In genomic region chr14:92656306-92656705, GRCh38 we compare ENCODE assay signal across 13 cellular contexts.
DNase-seq lines count a peak whose midpoint lies in the region; ATAC-seq, FAIRE-seq and TF ChIP-seq lines count a peak whose summit lies in the region.
"Had no signal": no experiment of that assay in that cellular context is flagged by ENCODE, and none has a peak within 500 bp of the region (broad histone marks: within the 10 kb centered on the region; RNA-seq: fewer than 3 reads in every experiment).

No MANE protein-coding gene starts in this region.

- intact Hi-C loops in activated T-helper 1 cell treated with anti-CD3 and anti-CD28 coated beads, Interleukin-12 subunit alpha, Interleukin-12 subunit beta, Interleukin-2, Interleukin-4 antibody, amounts not matched to agents 30 ng/mL and 10 ng/mL and 1 ng/mL, durations not matched to agents 14 hours and 24 hours and 36 hours (cut with micrococcal nuclease) = no loop called here
- intact Hi-C loops in kidney (cut with DNase I) = no loop called here

- H3K4me3 ChIP-seq in kidney (ENCODE audit: low read length in 2 of 2) (no peak overlapping the region), tibial nerve (peak overlapping the region in 2 of 4 donors; percentile 3 to 46)
- H3K4me3 ChIP-seq: BLaER1 had no signal

- TF ChIP-seq POLR2A in tibial nerve (IDR thresholded peaks at IDR 0.05) = no peak

- H3K4me1 ChIP-seq in kidney (ENCODE audit: control insufficient read depth in 1 of 2, insufficient read depth in 1 of 2, low read depth in 1 of 2, low read length in 2 of 2) = peaks cover 0 to 6% of the 10 kb centered on the region in 2 donors
- H3K4me1 ChIP-seq in tibial nerve = peaks cover 0 to 13% (median 6%) of the 10 kb centered on the region in 4 donors

- FAIRE-seq in kidney (lab: Jason Lieb, UNC) (no peak), D721Med (lab: Jason Lieb, UNC) (no peak)

- H3K9me3 ChIP-seq in kidney (ENCODE audit: control insufficient read depth in 1 of 2, low read length in 2 of 2) = no peaks in the 10 kb centered on the region
- H3K9me3 ChIP-seq in tibial nerve = no peaks in the 10 kb centered on the region
- H3K9me3 ChIP-seq: BLaER1 had no signal

- H3K27me3 ChIP-seq in tibial nerve = no peaks in the 10 kb centered on the region

- ATAC-seq in HG03108 (IDR thresholded peaks at IDR 0.05; ENCODE audit: unreplicated experiment) = no peak
- ATAC-seq in HG02840 (IDR thresholded peaks at IDR 0.05; ENCODE audit: low FRiP score, unreplicated experiment) = no peak

- peak overlapping the region; percentile 54 for H3K27ac Mint-ChIP-seq in activated naive CD4-positive, alpha-beta T cell treated with anti-CD3 and anti-CD28 coated beads, Interleukin-2, amount 10 ng/mL, durations not matched to agents 7 days and 5 days
- peak overlapping the region; percentile 31 for H3K27ac Mint-ChIP-seq in activated T-helper 1 cell treated with anti-CD3 and anti-CD28 coated beads, Interleukin-12 subunit alpha, Interleukin-12 subunit beta, Interleukin-2, Interleukin-4 antibody, amounts not matched to agents 30 ng/mL and 10 ng/mL and 1 ng/mL, durations not matched to agents 14 hours and 24 hours and 36 hours

- TF ChIP-seq CTCF in kidney (IDR thresholded peaks at IDR 0.05; ENCODE audit: borderline replicate concordance, extremely low read depth, insufficient read depth) (peak; percentile 2), tibial nerve (IDR thresholded peaks at IDR 0.05) (peak in 1 of 5 experiments; percentile 13), D721Med (IDR thresholded peaks at IDR 0.05; ENCODE audit: insufficient read depth, missing control alignments) (no peak)

- no peaks in the 10 kb centered on the region for H3K36me3 ChIP-seq in kidney (ENCODE audit: control insufficient read depth in 1 of 2, insufficient read depth in 2 of 2, low read length in 2 of 2)
- H3K36me3 ChIP-seq in tibial nerve = peaks cover 0 to 20% (median 0%) of the 10 kb centered on the region in 3 donors

- H3K27me3 Mint-ChIP-seq in activated naive CD4-positive, alpha-beta T cell treated with anti-CD3 and anti-CD28 coated beads, Interleukin-2, amount 10 ng/mL, durations not matched to agents 7 days and 5 days = no peaks in the 10 kb centered on the region
- H3K27me3 Mint-ChIP-seq in activated T-helper 1 cell treated with anti-CD3 and anti-CD28 coated beads, Interleukin-12 subunit alpha, Interleukin-12 subunit beta, Interleukin-2, Interleukin-4 antibody, amounts not matched to agents 30 ng/mL and 10 ng/mL and 1 ng/mL, durations not matched to agents 14 hours and 24 hours and 36 hours (ENCODE audit: insufficient read depth) = no peaks in the 10 kb centered on the region

- no peak for DNase-seq in activated naive CD4-positive, alpha-beta T cell treated with anti-CD3 and anti-CD28 coated beads, Interleukin-2, amount 10 ng/mL, durations not matched to agents 7 days and 5 days
- no peak for DNase-seq in activated naive CD4-positive, alpha-beta T cell treated with anti-CD3 and anti-CD28 coated beads, Interleukin-2, amount 50 U/mL, for 16 hours
- no peak for DNase-seq in activated T-helper 1 cell treated with anti-CD3 and anti-CD28 coated beads, Interleukin-12 subunit alpha, Interleukin-12 subunit beta, Interleukin-2, Interleukin-4 antibody, amounts not matched to agents 30 ng/mL and 10 ng/mL and 1 ng/mL, durations not matched to agents 14 hours and 24 hours and 36 hours (ENCODE audit: low spot score)
- DNase-seq in kidney (no peak), tibial nerve (ENCODE audit: low spot score in 2 of 2) (no peak), D721Med (ENCODE audit: insufficient read length, low spot score) (no peak)
- DNase-seq: activated CD8-positive, alpha-beta memory T cell treated with anti-CD3 and anti-CD28 coated beads for 24 hours; NCI-H2171 treated with DMSO at 0.1 percent for 48 hours; stimulated activated CD4-positive, alpha-beta T cell treated with anti-CD3 and anti-CD28 coated beads, Interleukin-4, amount 100 ng/mL, for 24 hours had no signal

- TF ChIP-seq EP300 in tibial nerve (IDR thresholded peaks at IDR 0.05) = no peak

- WGBS in tibial nerve, 2 donors = 80 to 89% methylated on average over 7 of the region's 7 CpGs

- H3K27ac ChIP-seq in kidney (ENCODE audit: low read depth in 2 of 2, low read length in 2 of 2) = peak overlapping the region in 1 of 2 donors; percentile 15
- peak overlapping the region in 3 of 4 donors; percentile 19 to 80 (median 75) for H3K27ac ChIP-seq in tibial nerve
- H3K27ac ChIP-seq: BLaER1, KMS-11 had no signal

- H3K9me3 Mint-ChIP-seq in activated naive CD4-positive, alpha-beta T cell treated with anti-CD3 and anti-CD28 coated beads, Interleukin-2, amount 10 ng/mL, durations not matched to agents 7 days and 5 days = no peaks in the 10 kb centered on the region
- H3K9me3 Mint-ChIP-seq in activated T-helper 1 cell treated with anti-CD3 and anti-CD28 coated beads, Interleukin-12 subunit alpha, Interleukin-12 subunit beta, Interleukin-2, Interleukin-4 antibody, amounts not matched to agents 30 ng/mL and 10 ng/mL and 1 ng/mL, durations not matched to agents 14 hours and 24 hours and 36 hours = no peaks in the 10 kb centered on the region

- peaks cover 82% of the 10 kb centered on the region for H3K36me3 Mint-ChIP-seq in activated naive CD4-positive, alpha-beta T cell treated with anti-CD3 and anti-CD28 coated beads, Interleukin-2, amount 10 ng/mL, durations not matched to agents 7 days and 5 days
- H3K36me3 Mint-ChIP-seq in activated T-helper 1 cell treated with anti-CD3 and anti-CD28 coated beads, Interleukin-12 subunit alpha, Interleukin-12 subunit beta, Interleukin-2, Interleukin-4 antibody, amounts not matched to agents 30 ng/mL and 10 ng/mL and 1 ng/mL, durations not matched to agents 14 hours and 24 hours and 36 hours (ENCODE audit: low read depth) = peaks cover 64% of the 10 kb centered on the region

- CTCF ChIA-PET in activated naive CD4-positive, alpha-beta T cell treated with anti-CD3 and anti-CD28 coated beads, Interleukin-2, amount 10 ng/mL, durations not matched to agents 7 days and 5 days (lab: Charles Lee) = interaction anchor here (1.2 kb wide), 1 partner anchor 43 kb away, joined by 4 read pairs; no protein-coding TSS in a partner anchor

- H3K4me3 Mint-ChIP-seq in activated naive CD4-positive, alpha-beta T cell treated with anti-CD3 and anti-CD28 coated beads, Interleukin-2, amount 10 ng/mL, durations not matched to agents 7 days and 5 days = peak overlapping the region; percentile 97
- peak overlapping the region; percentile 74 for H3K4me3 Mint-ChIP-seq in activated T-helper 1 cell treated with anti-CD3 and anti-CD28 coated beads, Interleukin-12 subunit alpha, Interleukin-12 subunit beta, Interleukin-2, Interleukin-4 antibody, amounts not matched to agents 30 ng/mL and 10 ng/mL and 1 ng/mL, durations not matched to agents 14 hours and 24 hours and 36 hours

- peaks cover 76% of the 10 kb centered on the region for H3K4me1 Mint-ChIP-seq in activated naive CD4-positive, alpha-beta T cell treated with anti-CD3 and anti-CD28 coated beads, Interleukin-2, amount 10 ng/mL, durations not matched to agents 7 days and 5 days
- H3K4me1 Mint-ChIP-seq in activated T-helper 1 cell treated with anti-CD3 and anti-CD28 coated beads, Interleukin-12 subunit alpha, Interleukin-12 subunit beta, Interleukin-2, Interleukin-4 antibody, amounts not matched to agents 30 ng/mL and 10 ng/mL and 1 ng/mL, durations not matched to agents 14 hours and 24 hours and 36 hours (ENCODE audit: low read depth) = peaks cover 70% of the 10 kb centered on the region

- no peak overlapping the region for H3K9ac ChIP-seq in kidney (ENCODE audit: low read length in 2 of 2)
- H3K9ac ChIP-seq: BLaER1, KMS-11 had no signal
